ENCODE assay signal across 16 cellular contexts in the genomic region with DNA sequence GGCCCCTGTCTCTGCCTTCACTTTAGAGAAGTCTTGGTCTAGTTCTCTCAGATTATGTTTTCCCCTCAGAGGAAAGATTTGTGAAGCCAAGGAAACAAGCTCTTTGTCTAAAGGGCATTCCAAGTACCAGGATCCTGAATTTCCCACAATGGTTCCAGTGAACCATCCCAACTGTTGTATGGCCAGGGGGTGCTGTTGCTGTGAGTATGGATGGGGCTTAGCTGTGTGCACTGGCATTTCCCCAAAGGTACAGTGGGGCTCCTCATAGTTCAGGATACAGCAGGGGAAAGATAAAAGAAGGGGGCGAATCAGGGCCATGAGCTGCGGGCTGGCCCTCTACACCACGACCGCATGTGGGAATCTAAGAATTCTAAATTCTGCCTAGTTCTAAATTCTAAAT.
DNase-seq lines count a peak whose midpoint lies in the region; ATAC-seq and TF ChIP-seq lines count a peak whose summit lies in the region.
"Had no signal": no experiment of that assay in that cellular context is flagged by ENCODE, and none has a peak within 500 bp of the region (broad histone marks: within the 10 kb centered on the region; RNA-seq: fewer than 3 reads in every experiment).

No MANE protein-coding gene starts in this region.

- H4K8ac ChIP-seq in mesenchymal stem cell (ENCODE audit: low read length) = no peak overlapping the region

- CTCF ChIA-PET in activated naive CD4-positive, alpha-beta T cell treated with anti-CD3 and anti-CD28 coated beads, Interleukin-2, amount 10 ng/mL, durations not matched to agents 7 days and 5 days (lab: Charles Lee) = no interaction called here
- CTCF ChIA-PET in WTC11 (lab: Charles Lee) = interaction anchor here (1.2 to 1.3 kb wide), 3 partner anchors 10 to 537 kb away, joined by 3 to 6 read pairs (median 4); no protein-coding TSS in a partner anchor

- no peak overlapping the region for H3K4me2 ChIP-seq in mesenchymal stem cell (ENCODE audit: low read length, poor library complexity, severe bottlenecking)
- H3K4me2 ChIP-seq: BLaER1 had no signal

- H3K23ac ChIP-seq in mesenchymal stem cell (ENCODE audit: low read length in 2 of 2) = no peak overlapping the region

- no peaks in the 10 kb centered on the region for H3K4me1 Mint-ChIP-seq in activated naive CD4-positive, alpha-beta T cell treated with anti-CD3 and anti-CD28 coated beads, Interleukin-2, amount 10 ng/mL, durations not matched to agents 7 days and 5 days
- H3K4me1 Mint-ChIP-seq in WTC11 = no peaks in the 10 kb centered on the region
- no peaks in the 10 kb centered on the region for H3K4me1 Mint-ChIP-seq in effector memory CD8-positive, alpha-beta T cell (ENCODE audit: low read depth in 2 of 2)

- H3K9ac ChIP-seq in mesenchymal stem cell (ENCODE audit: low read length) = no peak overlapping the region
- H3K9ac ChIP-seq: BLaER1 had no signal

- no peak overlapping the region for H3K4me3 ChIP-seq in mesenchymal stem cell (ENCODE audit: insufficient read depth in 1 of 2, low read depth in 1 of 2, low read length in 2 of 2)
- H3K4me3 ChIP-seq: BLaER1 had no signal

- H3K14ac ChIP-seq in mesenchymal stem cell (ENCODE audit: low read length in 2 of 2) = no peak overlapping the region

- H3K27me3 Mint-ChIP-seq in activated naive CD4-positive, alpha-beta T cell treated with anti-CD3 and anti-CD28 coated beads, Interleukin-2, amount 10 ng/mL, durations not matched to agents 7 days and 5 days = no peaks in the 10 kb centered on the region
- no peaks in the 10 kb centered on the region for H3K27me3 Mint-ChIP-seq in WTC11 (ENCODE audit: low read depth)
- no peaks in the 10 kb centered on the region for H3K27me3 Mint-ChIP-seq in effector memory CD8-positive, alpha-beta T cell

- H3K9me3 ChIP-seq in mesenchymal stem cell (ENCODE audit: control insufficient read depth, low read length) = no peaks in the 10 kb centered on the region

- H3K36me3 Mint-ChIP-seq in activated naive CD4-positive, alpha-beta T cell treated with anti-CD3 and anti-CD28 coated beads, Interleukin-2, amount 10 ng/mL, durations not matched to agents 7 days and 5 days = no peaks in the 10 kb centered on the region
- peaks cover 0 to 7% of the 10 kb centered on the region in 2 donors for H3K36me3 Mint-ChIP-seq in activated naive CD4-positive, alpha-beta T cell treated with anti-CD3 and anti-CD28 coated beads, Interleukin-2, amount 50 U/mL, for 72 hours
- H3K36me3 Mint-ChIP-seq in WTC11 = no peaks in the 10 kb centered on the region
- no peaks in the 10 kb centered on the region for H3K36me3 Mint-ChIP-seq in effector memory CD8-positive, alpha-beta T cell (ENCODE audit: insufficient read depth)

- H3K9me3 Mint-ChIP-seq in activated naive CD4-positive, alpha-beta T cell treated with anti-CD3 and anti-CD28 coated beads, Interleukin-2, amount 10 ng/mL, durations not matched to agents 7 days and 5 days = no peaks in the 10 kb centered on the region
- peaks cover 13% of the 10 kb centered on the region in 2 donors for H3K9me3 Mint-ChIP-seq in activated naive CD4-positive, alpha-beta T cell treated with anti-CD3 and anti-CD28 coated beads, Interleukin-2, amount 50 U/mL, for 72 hours
- H3K9me3 Mint-ChIP-seq in WTC11 = peaks cover 13% of the 10 kb centered on the region
- peaks cover 2 to 13% of the 10 kb centered on the region in 2 donors for H3K9me3 Mint-ChIP-seq in effector memory CD8-positive, alpha-beta T cell

- no peak overlapping the region for H3K27ac ChIP-seq in mesenchymal stem cell (ENCODE audit: low read length, poor library complexity, severe bottlenecking)
- H3K27ac ChIP-seq: BLaER1, HL-60 had no signal

- no peak for DNase-seq in activated naive CD4-positive, alpha-beta T cell treated with anti-CD3 and anti-CD28 coated beads, Interleukin-2, amount 10 ng/mL, durations not matched to agents 7 days and 5 days
- no peak for DNase-seq in activated naive CD4-positive, alpha-beta T cell treated with anti-CD3 and anti-CD28 coated beads, Interleukin-2, amount 50 U/mL, for 72 hours (ENCODE audit: low spot score in 2 of 2)
- no peak for DNase-seq in WTC11 (ENCODE audit: low spot score)
- no peak for DNase-seq in mesenchymal stem cell
- no peak for DNase-seq in D341Med (ENCODE audit: low spot score)
- no peak for DNase-seq in stimulated activated CD4-positive, alpha-beta T cell treated with anti-CD3 and anti-CD28 coated beads, Interleukin-4, amount 100 ng/mL, for 4 hours
- DNase-seq in stimulated activated CD4-positive, alpha-beta T cell treated with anti-CD3 and anti-CD28 coated beads, Interleukin-2, amount 100 ng/mL, for 24 hours = no peak
- DNase-seq in effector memory CD8-positive, alpha-beta T cell = no peak
- DNase-seq: 8988T, AML-193, DMS 273 treated with DMSO at 0.1 percent for 48 hours, DMS79, GOT3 had no signal

- peak overlapping the region; percentile 99 for H2AK5ac ChIP-seq in mesenchymal stem cell (ENCODE audit: low read length, severe bottlenecking)

- no peaks in the 10 kb centered on the region for H3K27me3 ChIP-seq in mesenchymal stem cell (ENCODE audit: control insufficient read depth in 1 of 2, insufficient read depth in 1 of 2, low read length in 2 of 2)
- H3K27me3 ChIP-seq: BLaER1 had no signal

- POLR2A ChIA-PET in WTC11 (lab: Charles Lee) = no interaction called here

- H3K36me3 ChIP-seq in mesenchymal stem cell (ENCODE audit: control insufficient read depth in 1 of 2, insufficient read depth in 2 of 2, low read depth in 1 of 2, low read length in 2 of 2) = no peaks in the 10 kb centered on the region
- H3K36me3 ChIP-seq: BLaER1 had no signal

- no peak for TF ChIP-seq CTCF in WTC11 (IDR thresholded peaks at IDR 0.05)

- no peak overlapping the region for H2BK120ac ChIP-seq in mesenchymal stem cell (ENCODE audit: low read depth, low read length)

- H3K27ac Mint-ChIP-seq in activated naive CD4-positive, alpha-beta T cell treated with anti-CD3 and anti-CD28 coated beads, Interleukin-2, amount 10 ng/mL, durations not matched to agents 7 days and 5 days = peak overlapping the region; percentile 7
- no peak overlapping the region for H3K27ac Mint-ChIP-seq in activated naive CD4-positive, alpha-beta T cell treated with anti-CD3 and anti-CD28 coated beads, Interleukin-2, amount 50 U/mL, for 72 hours
- H3K27ac Mint-ChIP-seq in WTC11 = no peak overlapping the region
- H3K27ac Mint-ChIP-seq in effector memory CD8-positive, alpha-beta T cell = no peak overlapping the region

- no peak overlapping the region for H3K4ac ChIP-seq in mesenchymal stem cell (ENCODE audit: low read depth in 1 of 2, low read length in 2 of 2)

- no peak for ATAC-seq in activated naive CD4-positive, alpha-beta T cell treated with anti-CD3 and anti-CD28 coated beads, Interleukin-2, amount 50 U/mL, for 72 hours
- peak; percentile 88 for ATAC-seq in WTC11
- ATAC-seq in effector memory CD8-positive, alpha-beta T cell (replicated peaks) = no peak
- ATAC-seq: HCT116 had no signal

- peaks cover 4% of the 10 kb centered on the region for H3K4me1 ChIP-seq in mesenchymal stem cell (ENCODE audit: control insufficient read depth, insufficient read depth, low read depth, low read length)

- no peak overlapping the region for H2AFZ ChIP-seq in mesenchymal stem cell (ENCODE audit: low read depth, low read length)

- no peak overlapping the region for H2BK15ac ChIP-seq in mesenchymal stem cell (ENCODE audit: low read depth, poor library complexity, severe bottlenecking)

- H4K91ac ChIP-seq in mesenchymal stem cell (ENCODE audit: low read length) = no peak overlapping the region

- no peak overlapping the region for H2BK5ac ChIP-seq in mesenchymal stem cell (ENCODE audit: low read depth, low read length, poor library complexity, severe bottlenecking)

- no peaks in the 10 kb centered on the region for H3K79me1 ChIP-seq in mesenchymal stem cell (replicated peaks; ENCODE audit: low read length, poor library complexity, severe bottlenecking)

- whole genome bisulfite sequencing in mesenchymal stem cell = 83% methylated on average over 4 of the region's 4 CpGs

- H3K4me3 Mint-ChIP-seq in activated naive CD4-positive, alpha-beta T cell treated with anti-CD3 and anti-CD28 coated beads, Interleukin-2, amount 10 ng/mL, durations not matched to agents 7 days and 5 days = no peak overlapping the region
- H3K4me3 Mint-ChIP-seq in WTC11 = no peak overlapping the region
- H3K4me3 Mint-ChIP-seq in effector memory CD8-positive, alpha-beta T cell = no peak overlapping the region

- H2BK12ac ChIP-seq in mesenchymal stem cell (ENCODE audit: low read length in 2 of 2) = no peak overlapping the region

- H3K18ac ChIP-seq in mesenchymal stem cell (ENCODE audit: low read depth in 1 of 2, low read length in 2 of 2) = no peak overlapping the region

TF ChIP-seq in WTC11, 78 proteins besides CTCF, POLR2A, EP300 and RAD21:
- no peak for TF ChIP-seq ZNF263 (CRISPR knock-in tag; IDR thresholded peaks at IDR 0.05; ENCODE audit: low read depth)
- no peak for TF ChIP-seq TEAD4 (CRISPR knock-in tag; IDR thresholded peaks at IDR 0.05)
- TF ChIP-seq CBFB (CRISPR knock-in tag; IDR thresholded peaks at IDR 0.05; ENCODE audit: low read depth) = no peak
- TF ChIP-seq, protein P1, sequence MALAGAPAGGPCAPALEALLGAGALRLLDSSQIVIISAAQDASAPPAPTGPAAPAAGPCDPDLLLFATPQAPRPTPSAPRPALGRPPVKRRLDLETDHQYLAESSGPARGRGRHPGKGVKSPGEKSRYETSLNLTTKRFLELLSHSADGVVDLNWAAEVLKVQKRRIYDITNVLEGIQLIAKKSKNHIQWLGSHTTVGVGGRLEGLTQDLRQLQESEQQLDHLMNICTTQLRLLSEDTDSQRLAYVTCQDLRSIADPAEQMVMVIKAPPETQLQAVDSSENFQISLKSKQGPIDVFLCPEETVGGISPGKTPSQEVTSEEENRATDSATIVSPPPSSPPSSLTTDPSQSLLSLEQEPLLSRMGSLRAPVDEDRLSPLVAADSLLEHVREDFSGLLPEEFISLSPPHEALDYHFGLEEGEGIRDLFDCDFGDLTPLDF (CRISPR knock-in tag; IDR thresholded peaks at IDR 0.05) = no peak
- TF ChIP-seq RELA (CRISPR knock-in tag; IDR thresholded peaks at IDR 0.05; ENCODE audit: borderline replicate concordance) = no peak
- no peak for TF ChIP-seq ZNF671 (CRISPR knock-in tag; IDR thresholded peaks at IDR 0.05)
- TF ChIP-seq MYBL2 (CRISPR knock-in tag; IDR thresholded peaks at IDR 0.05) = no peak
- no peak for TF ChIP-seq GRHL2 (CRISPR knock-in tag; IDR thresholded peaks at IDR 0.05; ENCODE audit: insufficient replicate concordance, severe bottlenecking)
